ENCODE assay signal across 10 cellular contexts in genomic region chr2:33673937-33674336, GRCh38.
DNase-seq lines count a peak whose midpoint lies in the region; ATAC-seq, FAIRE-seq and TF ChIP-seq lines count a peak whose summit lies in the region.
"Had no signal": no experiment of that assay in that cellular context is flagged by ENCODE, and none has a peak within 500 bp of the region (broad histone marks: within the 10 kb centered on the region; RNA-seq: fewer than 3 reads in every experiment).

No MANE protein-coding gene starts in this region.

- no peaks in the 10 kb centered on the region for H3F3A ChIP-seq in SK-N-SH (replicated peaks; ENCODE audit: insufficient read depth)

- H3K36me3 ChIP-seq in SK-N-SH (replicated peaks in 1 of 2; ENCODE audit: control insufficient read depth in 1 of 2, insufficient read depth in 2 of 2, low read length in 1 of 2) (no peaks in the 10 kb centered on the region), hepatocyte (replicated peaks; ENCODE audit: insufficient read depth, low read depth) (no peaks in the 10 kb centered on the region)
- H3K36me3 ChIP-seq: MG63 had no signal

- H3K4me2 ChIP-seq in A549: no peak overlapping the region
- H3K4me2 ChIP-seq in SK-N-SH: no peak overlapping the region
- H3K4me2 ChIP-seq in hepatocyte: no peak overlapping the region

- H4K20me1 ChIP-seq in SK-N-SH (ENCODE audit: insufficient read depth) (no peaks in the 10 kb centered on the region), hepatocyte (ENCODE audit: insufficient read depth, poor library complexity, severe bottlenecking) (no peaks in the 10 kb centered on the region)

- H3K9me2 ChIP-seq in SK-N-SH (no peaks in the 10 kb centered on the region), hepatocyte (replicated peaks; ENCODE audit: insufficient read depth) (no peaks in the 10 kb centered on the region)

- POLR2A ChIA-PET in A549 (lab: Yijun Ruan, JAX): no interaction called here
- POLR2A ChIA-PET in SK-N-SH (lab: Yijun Ruan, JAX): no interaction called here

- H3K4me3 ChIP-seq in A549: no peak overlapping the region
- H3K4me3 ChIP-seq in SK-N-SH (ENCODE audit: low read depth in 2 of 2, low read length in 1 of 2): peak overlapping the region in 1 of 2 experiments; percentile 11; a peak in 1 of 4 replicates
- H3K4me3 ChIP-seq in hepatocyte: no peak overlapping the region
- H3K4me3 ChIP-seq: MG63 had no signal

- FAIRE-seq in A549 (lab: Jason Lieb, UNC): peak; percentile 7

- peak; percentile 48 for TF ChIP-seq CTCF in A549 (IDR thresholded peaks at IDR 0.05)
- TF ChIP-seq CTCF in SK-N-SH (IDR thresholded peaks at IDR 0.05): peak; percentile 67
- TF ChIP-seq CTCF in hepatocyte (IDR thresholded peaks at IDR 0.05; ENCODE audit: poor library complexity): peak; percentile 66

- H3K27ac ChIP-seq in A549 (no peak overlapping the region), SK-N-SH (ENCODE audit: low read depth in 2 of 2, low read length in 1 of 2) (no peak overlapping the region), hepatocyte (no peak overlapping the region)

- TF ChIP-seq RAD21 in A549 (conservative IDR thresholded peaks at IDR 0.05 in 1 of 2, IDR thresholded peaks at IDR 0.05 in 1 of 2) (peak; percentile 67 to 68), SK-N-SH (IDR thresholded peaks at IDR 0.05; ENCODE audit: low read length) (peak; percentile 76)

- no peaks in the 10 kb centered on the region for H3K79me2 ChIP-seq in SK-N-SH (ENCODE audit: insufficient read depth)
- H3K79me2 ChIP-seq in hepatocyte: no peaks in the 10 kb centered on the region

- peak in 1 of 2 experiments; percentile 26 for DNase-seq in A549 (ENCODE audit: low read depth in 1 of 2, low spot score in 1 of 2)
- peak; percentile 24 for DNase-seq in SK-N-SH
- peak; percentile 10 for DNase-seq in hepatocyte (ENCODE audit: low spot score)
- no peak for DNase-seq in HK-2 (ENCODE audit: unreplicated experiment)
- DNase-seq in activated CD4-positive, alpha-beta T cell treated with anti-CD3 and anti-CD28 coated beads for 4 hours: no peak
- DNase-seq: MG63 had no signal

- WGBS in A549 (ENCODE audit: missing lambda C conversion rate): 2% methylated on average over 2 of the region's 2 CpGs
- WGBS in SK-N-SH (ENCODE audit: low lambda C conversion rate): 0% methylated on average over 2 of the region's 2 CpGs
- WGBS in hepatocyte (ENCODE audit: low lambda C conversion rate, missing lambda C conversion rate): 40% methylated on average over 2 of the region's 2 CpGs

- H3K4me1 ChIP-seq in A549 (no peaks in the 10 kb centered on the region), SK-N-SH (ENCODE audit: control insufficient read depth in 1 of 2, insufficient read depth in 2 of 2, low read depth in 1 of 2, low read length in 1 of 2) (peaks cover 0 to 8% of the 10 kb centered on the region in 2 experiments; a peak in 2 of 4 replicates), hepatocyte (ENCODE audit: insufficient read depth) (no peaks in the 10 kb centered on the region)

- CTCF ChIA-PET in A549 (lab: Yijun Ruan, JAX): interaction anchor here (0.8 to 1.3 kb wide), 4 partner anchors 28 to 1761 kb away, joined by 3 to 4 read pairs (median 3); no protein-coding TSS in a partner anchor
- CTCF ChIA-PET in SK-N-SH (lab: Yijun Ruan, JAX): interaction anchor here (0.5 to 4.6 kb wide), 35 partner anchors 8 to 1759 kb away, joined by 3 to 30 read pairs (median 4); no protein-coding TSS in a partner anchor

- H2AFZ ChIP-seq in SK-N-SH (ENCODE audit: low read depth) (no peak overlapping the region), hepatocyte (no peak overlapping the region)

- TF ChIP-seq EP300 in A549 (IDR thresholded peaks at IDR 0.05): no peak
- no peak for TF ChIP-seq EP300 in SK-N-SH (IDR thresholded peaks at IDR 0.05; ENCODE audit: borderline replicate concordance in 1 of 2, low read depth in 1 of 2, low read length in 1 of 2)

- ATAC-seq in A549: peak in 1 of 2 experiments; percentile 73; a peak in 3 of 6 replicates
- ATAC-seq in GM18867 (IDR thresholded peaks at IDR 0.05; ENCODE audit: unreplicated experiment): peak; percentile 58
- ATAC-seq in HG03108 (IDR thresholded peaks at IDR 0.05; ENCODE audit: unreplicated experiment): no peak
- ATAC-seq in HG02884 (IDR thresholded peaks at IDR 0.05; ENCODE audit: unreplicated experiment): no peak
- ATAC-seq: stimulated activated memory B cell treated with anti-CD40 and anti-IgM and Interleukin-4, amounts not matched to agents 10 μg/mL and 1 μg/mL and 100 μg/mL, for 72 hours had no signal

- no peak for TF ChIP-seq POLR2A in A549 (IDR thresholded peaks at IDR 0.05; ENCODE audit: low read length)

- no peak overlapping the region for H3K9ac ChIP-seq in SK-N-SH

- H3K9me3 ChIP-seq in A549: no peaks in the 10 kb centered on the region
- H3K9me3 ChIP-seq in SK-N-SH: no peaks in the 10 kb centered on the region
- H3K9me3 ChIP-seq in hepatocyte (ENCODE audit: low read depth): no peaks in the 10 kb centered on the region
- H3K9me3 ChIP-seq: MG63 had no signal

- H3K27me3 ChIP-seq in SK-N-SH (ENCODE audit: insufficient read depth): no peaks in the 10 kb centered on the region
- no peaks in the 10 kb centered on the region for H3K27me3 ChIP-seq in hepatocyte
- H3K27me3 ChIP-seq: MG63 had no signal

TF ChIP-seq in A549, 52 proteins besides CTCF, POLR2A, EP300 and RAD21:
- TF ChIP-seq SMC3 (IDR thresholded peaks at IDR 0.05) (peak; percentile 38; the same call in 1 of the 3 replicates), KDM1A (IDR thresholded peaks at IDR 0.05; ENCODE audit: low read depth) (no peak)

TF ChIP-seq in SK-N-SH, 30 proteins besides CTCF, POLR2A, EP300 and RAD21:
- no peak for TF ChIP-seq NFIC (IDR thresholded peaks at IDR 0.05; ENCODE audit: borderline replicate concordance)
- TF ChIP-seq FOXM1 (IDR thresholded peaks at IDR 0.05; ENCODE audit: low read depth): no peak
- no peak for TF ChIP-seq TAF1 (IDR thresholded peaks at IDR 0.05; ENCODE audit: borderline replicate concordance, low read depth, low read length)
- no peak for TF ChIP-seq CHD2 (IDR thresholded peaks at IDR 0.05; ENCODE audit: low read length, partially characterized antibody)
- TF ChIP-seq USF2 (IDR thresholded peaks at IDR 0.05; ENCODE audit: borderline replicate concordance, low read depth, low read length): no peak
- TF ChIP-seq SIN3A (IDR thresholded peaks at IDR 0.05; ENCODE audit: borderline replicate concordance, low read depth, low read length): no peak
- no peak for TF ChIP-seq RXRA (IDR thresholded peaks at IDR 0.05; ENCODE audit: borderline replicate concordance, low read depth)
- TF ChIP-seq EZH2phosphoT487 (IDR thresholded peaks at IDR 0.05; ENCODE audit: borderline replicate concordance, low read depth): no peak
- no peak for TF ChIP-seq PBX3 (IDR thresholded peaks at IDR 0.05)
- no peak for TF ChIP-seq TEAD4 (IDR thresholded peaks at IDR 0.05; ENCODE audit: borderline replicate concordance, insufficient read depth)
- TF ChIP-seq MXI1 (IDR thresholded peaks at IDR 0.05; ENCODE audit: low read depth, low read length): no peak
- TF ChIP-seq TCF12 (IDR thresholded peaks at IDR 0.05): no peak
- TF ChIP-seq RFX5 (IDR thresholded peaks at IDR 0.05; ENCODE audit: low read length): no peak
- no peak for TF ChIP-seq RCOR1 (IDR thresholded peaks at IDR 0.05; ENCODE audit: low read length)
- no peak for TF ChIP-seq IRF3 (IDR thresholded peaks at IDR 0.05; ENCODE audit: low read depth, low read length)
- no peak for TF ChIP-seq YY1 (IDR thresholded peaks at IDR 0.05; ENCODE audit: low read depth)

Comparison
In these comparisons a context has a peak if more than half of its experiments do, and no peak if none do; other contexts are left out.
1. DNase-seq: peak in SK-N-SH (single experiment) and hepatocyte (single experiment); none in HK-2 (single experiment) and activated CD4-positive, alpha-beta T cell treated with anti-CD3 and anti-CD28 coated beads for 4 hours (0 of 2).
2. Of the 12 proteins assayed by ChIP-seq in both A549 and SK-N-SH: peak only in A549: SMC3; only in SK-N-SH: none; in both: CTCF and RAD21; in neither: 9.
3. Peak in every context shown above with its lines, with median percentiles within 50 percentile points of each other: CTCF ChIP-seq.